In the genomic region with DNA sequence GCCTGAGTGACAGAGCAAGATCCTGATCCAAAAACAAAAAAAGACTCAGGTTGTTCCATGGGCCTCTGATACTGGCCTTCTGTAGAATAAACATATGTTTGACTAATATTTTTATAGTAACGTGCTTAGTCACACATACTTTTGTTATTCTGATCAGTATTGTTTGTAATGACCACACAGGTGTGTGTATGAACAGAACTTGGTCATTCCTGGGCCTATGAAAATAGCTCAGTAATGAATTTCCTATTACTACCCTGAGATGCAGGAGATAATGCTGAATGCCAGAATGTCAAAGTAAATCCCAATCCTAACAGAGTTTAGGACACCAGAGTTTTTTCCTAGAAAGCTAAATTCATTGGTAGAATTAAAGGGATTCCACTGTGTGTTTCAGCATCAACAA, we compare ENCODE assay signal across 1 cellular context.
TF ChIP-seq lines count a peak whose summit lies in the region.

No MANE protein-coding gene starts in this region.

TF ChIP-seq in endothelial cell of umbilical vein, 7 proteins besides CTCF, POLR2A, EP300 and RAD21:
- no peak for TF ChIP-seq FOS (IDR thresholded peaks at IDR 0.05; ENCODE audit: borderline replicate concordance, insufficient read depth, low read length)
- no peak for TF ChIP-seq MAX (IDR thresholded peaks at IDR 0.05; ENCODE audit: insufficient read depth, insufficient read length)
- no peak for TF ChIP-seq MYC (IDR thresholded peaks at IDR 0.05; ENCODE audit: low read depth, low read length)
- peak; percentile 62 for TF ChIP-seq GATA2 (IDR thresholded peaks at IDR 0.05; ENCODE audit: insufficient read depth, insufficient read length, low read depth, low read length)
- no peak for TF ChIP-seq POLR2AphosphoS5 (IDR thresholded peaks at IDR 0.05; ENCODE audit: insufficient read depth, low read depth, low read length)
- TF ChIP-seq EZH2 (IDR thresholded peaks at IDR 0.05; ENCODE audit: borderline replicate concordance, low read depth, low read length, severe bottlenecking), result no peak
- no peak for TF ChIP-seq JUN (IDR thresholded peaks at IDR 0.05; ENCODE audit: borderline replicate concordance, insufficient read depth, insufficient read length, low read depth)
TF ChIP-seq in endothelial cell of umbilical vein: peak in this region for 1.
